In the genomic region with DNA sequence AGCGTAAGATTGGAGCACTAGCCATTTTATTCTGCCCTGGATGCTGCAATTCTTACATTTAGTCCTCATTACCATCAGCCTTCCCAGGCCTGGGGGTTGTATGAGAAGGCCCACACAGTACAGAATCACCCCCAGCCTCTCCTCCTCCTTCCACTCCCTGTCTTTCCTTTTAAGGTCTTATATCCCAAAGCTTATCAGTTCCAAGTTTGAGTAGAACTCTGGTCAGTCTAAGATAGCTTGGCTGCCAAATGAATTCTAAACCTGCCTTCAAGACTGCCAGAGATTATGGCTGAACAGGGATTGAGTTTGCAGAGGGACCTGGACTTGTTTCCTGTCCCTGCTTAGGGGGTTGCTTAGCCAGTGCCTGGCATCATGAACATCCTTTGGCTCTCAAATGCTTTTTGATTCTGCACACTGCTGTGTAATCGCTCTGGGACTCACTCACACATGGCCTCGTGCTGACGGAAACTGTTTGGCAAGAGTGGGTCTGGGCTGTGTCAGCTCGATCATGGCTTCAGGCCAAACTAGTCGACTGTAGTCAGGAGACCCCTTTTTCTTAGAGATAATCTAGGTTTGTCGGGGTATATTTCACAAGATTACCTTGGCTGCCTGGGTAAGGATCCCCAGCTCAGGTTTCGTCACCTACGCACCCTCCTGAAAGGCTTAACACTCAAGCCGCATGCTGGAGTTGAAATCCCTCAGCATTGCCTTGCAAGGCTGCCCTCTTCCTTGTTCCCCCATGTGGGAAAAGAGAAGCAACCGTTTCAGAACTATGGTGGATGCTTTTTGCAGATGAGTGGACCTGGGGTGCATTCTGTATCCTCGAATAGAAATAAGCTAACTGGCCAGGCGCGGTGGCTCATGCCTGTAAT, we compare ENCODE assay signal across 15 cellular contexts.
DNase-seq lines count a peak whose midpoint lies in the region; ATAC-seq and TF ChIP-seq lines count a peak whose summit lies in the region.
"Had no signal": no experiment of that assay in that cellular context is flagged by ENCODE, and none has a peak within 500 bp of the region (broad histone marks: within the 10 kb centered on the region; RNA-seq: fewer than 3 reads in every experiment).

No MANE protein-coding gene starts in this region.

- POLR2A ChIA-PET in WTC11 (lab: Charles Lee), result no interaction called here

- TF ChIP-seq CTCF in AG10803 (conservative IDR thresholded peaks at IDR 0.05; ENCODE audit: low read length) (no peak), WTC11 (IDR thresholded peaks at IDR 0.05) (no peak), omental fat pad (IDR thresholded peaks at IDR 0.05) (no peak)

- H3K9me3 Mint-ChIP-seq in WTC11, result no peaks in the 10 kb centered on the region
- H3K9me3 Mint-ChIP-seq: nephron progenitor cell had no signal

- no peak for ATAC-seq in WTC11
- peak; percentile 70 for ATAC-seq in omental fat pad (ENCODE audit: low FRiP score)
- ATAC-seq: Panc1 had no signal

- peaks cover 30% of the 10 kb centered on the region for H3K4me1 Mint-ChIP-seq in WTC11

- H3K36me3 Mint-ChIP-seq in WTC11, result no peaks in the 10 kb centered on the region

- peak overlapping the region; percentile 30; the same call in 1 of the 2 replicates for H3K27ac Mint-ChIP-seq in WTC11
- H3K27ac Mint-ChIP-seq: nephron progenitor cell; T-helper 1 cell treated with Interleukin-12 subunit alpha and Interleukin-12 subunit beta and Interleukin-4 antibody, amounts not matched to agents 30 μg/mL and 1 μg/mL, for 36 hours had no signal

- DNase-seq in AG10803 (ENCODE audit: low read depth) (peak; percentile 3), WTC11 (ENCODE audit: low spot score) (no peak), globus pallidus (ENCODE audit: low spot score) (peak; percentile 23), omental fat pad (ENCODE audit: low spot score) (peak; percentile 44), kidney glomerular epithelial cell (lab: John Stamatoyannopoulos, UW) (no peak), GF-D8 (lab: John Stamatoyannopoulos, UW) (no peak), NCI-H524 treated with DMSO at 0.1 percent for 48 hours (lab: John Stamatoyannopoulos, UW) (no peak)
- DNase-seq in activated CD4-positive, alpha-beta T cell treated with anti-CD3 and anti-CD28 coated beads, Interleukin-2, amount 50 U/mL, for 48 hours, result no peak
- DNase-seq: activated CD4-positive, CD25-positive, alpha-beta regulatory T cell treated with anti-CD3 and anti-CD28 coated beads, Interleukin-2, amount 50 U/mL, for 72 hours; activated T-cell treated with anti-CD3 and anti-CD28 coated beads for 4 hours; GDM1; MG63; nephron progenitor cell had no signal

- no peak overlapping the region for H3K4me3 Mint-ChIP-seq in WTC11
- H3K4me3 Mint-ChIP-seq: nephron progenitor cell; T-helper 1 cell treated with Interleukin-12 subunit alpha and Interleukin-12 subunit beta and Interleukin-4 antibody, amounts not matched to agents 30 μg/mL and 1 μg/mL, for 36 hours had no signal

- no peak overlapping the region for H3K4me3 ChIP-seq in AG10803 (ENCODE audit: low read length)
- H3K4me3 ChIP-seq: MG63 had no signal

- no peaks in the 10 kb centered on the region for H3K27me3 Mint-ChIP-seq in WTC11 (ENCODE audit: low read depth)

- CTCF ChIA-PET in WTC11 (lab: Charles Lee), result interaction anchor here (0.5 to 1.5 kb wide), 4 partner anchors 9 to 517 kb away, joined by 3 to 5 read pairs (median 4); no protein-coding TSS in a partner anchor

TF ChIP-seq in WTC11, 78 proteins besides CTCF, POLR2A, EP300 and RAD21:
- TF ChIP-seq ZNF121 (CRISPR knock-in tag; IDR thresholded peaks at IDR 0.05) (no peak), SOX15 (CRISPR knock-in tag; IDR thresholded peaks at IDR 0.05) (no peak), JAZF1 (CRISPR knock-in tag; IDR thresholded peaks at IDR 0.05) (no peak), AFF4 (CRISPR knock-in tag; IDR thresholded peaks at IDR 0.05; ENCODE audit: borderline replicate concordance) (no peak), ZNF232 (CRISPR knock-in tag; IDR thresholded peaks at IDR 0.05) (no peak)
- TF ChIP-seq, protein P1, sequence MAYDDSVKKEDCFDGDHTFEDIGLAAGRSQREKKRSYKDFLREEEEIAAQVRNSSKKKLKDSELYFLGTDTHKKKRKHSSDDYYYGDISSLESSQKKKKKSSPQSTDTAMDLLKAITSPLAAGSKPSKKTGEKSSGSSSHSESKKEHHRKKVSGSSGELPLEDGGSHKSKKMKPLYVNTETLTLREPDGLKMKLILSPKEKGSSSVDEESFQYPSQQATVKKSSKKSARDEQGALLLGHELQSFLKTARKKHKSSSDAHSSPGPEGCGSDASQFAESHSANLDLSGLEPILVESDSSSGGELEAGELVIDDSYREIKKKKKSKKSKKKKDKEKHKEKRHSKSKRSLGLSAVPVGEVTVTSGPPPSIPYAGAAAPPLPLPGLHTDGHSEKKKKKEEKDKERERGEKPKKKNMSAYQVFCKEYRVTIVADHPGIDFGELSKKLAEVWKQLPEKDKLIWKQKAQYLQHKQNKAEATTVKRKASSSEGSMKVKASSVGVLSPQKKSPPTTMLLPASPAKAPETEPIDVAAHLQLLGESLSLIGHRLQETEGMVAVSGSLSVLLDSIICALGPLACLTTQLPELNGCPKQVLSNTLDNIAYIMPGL (CRISPR knock-in tag; IDR thresholded peaks at IDR 0.05), result no peak

Comparison
In these comparisons a context has a peak if more than half of its experiments do, and no peak if none do; other contexts are left out.
1. DNase-seq: peak in AG10803 (single experiment), globus pallidus (single experiment) and omental fat pad (single experiment); none in WTC11 (single experiment), kidney glomerular epithelial cell (single experiment), activated CD4-positive, alpha-beta T cell treated with anti-CD3 and anti-CD28 coated beads, Interleukin-2, amount 50 U/mL, for 48 hours (0 of 2), GF-D8 (single experiment) and NCI-H524 treated with DMSO at 0.1 percent for 48 hours (single experiment).